Comparison of ENCODE assay signal across 19 cellular contexts in genomic region chr1:2970311-2971145, GRCh38. TPM values are rescaled to one million over a fixed set of nuclear protein-coding genes. Genes with fewer than 3 reads are reported as not detected.
DNase-seq lines count a peak whose midpoint lies in the region; ATAC-seq and TF ChIP-seq lines count a peak whose summit lies in the region.
"Had no signal": no experiment of that assay in that cellular context is flagged by ENCODE, and none has a peak within 500 bp of the region (broad histone marks: within the 10 kb centered on the region; RNA-seq: fewer than 3 reads in every experiment).

No MANE protein-coding gene starts in this region.

- ATAC-seq in right lobe of liver, result no peak
- ATAC-seq in stimulated activated effector memory CD8-positive, alpha-beta T cell treated with anti-CD3 and anti-CD28 coated beads, Interleukin-12 subunit alpha, Interleukin-12 subunit beta, amount 100 ng/mL, for 72 hours, result no peak
- ATAC-seq: A549, GM12878 had no signal

- H3K4me1 ChIP-seq in right lobe of liver, result no peaks in the 10 kb centered on the region
- no peaks in the 10 kb centered on the region for H3K4me1 ChIP-seq in suprapubic skin
- H3K4me1 ChIP-seq: A549, HAP-1 had no signal

- H3K27me3 Mint-ChIP-seq in activated naive CD4-positive, alpha-beta T cell treated with anti-CD3 and anti-CD28 coated beads for 36 hours (ENCODE audit: low read depth), result peaks cover 2% of the 10 kb centered on the region

- TF ChIP-seq EP300 in suprapubic skin (IDR thresholded peaks at IDR 0.05), result no peak

- TF ChIP-seq POLR2A in right lobe of liver (IDR thresholded peaks at IDR 0.05), result no peak
- no peak for TF ChIP-seq POLR2A in suprapubic skin (IDR thresholded peaks at IDR 0.05)

- H3K27ac Mint-ChIP-seq in activated naive CD4-positive, alpha-beta T cell treated with anti-CD3 and anti-CD28 coated beads for 36 hours, result no peak overlapping the region
- H3K27ac Mint-ChIP-seq in stimulated activated effector memory CD8-positive, alpha-beta T cell treated with anti-CD3 and anti-CD28 coated beads, Interleukin-12 subunit alpha, Interleukin-12 subunit beta, amount 100 ng/mL, for 72 hours, result no peak overlapping the region
- H3K27ac Mint-ChIP-seq: CD4-positive, alpha-beta T cell; IgD-negative memory B cell had no signal

- peak; percentile 1 for DNase-seq in activated naive CD4-positive, alpha-beta T cell treated with anti-CD3 and anti-CD28 coated beads for 36 hours
- DNase-seq in activated naive CD4-positive, alpha-beta T cell treated with anti-CD3 and anti-CD28 coated beads, Interleukin-2, amount 50 U/mL, for 16 hours, result no peak
- DNase-seq in right lobe of liver (peak; percentile 3 to 42 (median 37)), suprapubic skin (ENCODE audit: low spot score in 2 of 2) (peak; percentile 32 to 74), NCI-H774 (lab: John Stamatoyannopoulos, UW) (no peak)
- no peak for DNase-seq in stimulated activated CD4-positive, alpha-beta T cell treated with anti-CD3 and anti-CD28 coated beads, Interleukin-15, amount 100 ng/mL, for 24 hours
- no peak for DNase-seq in stimulated activated effector memory CD8-positive, alpha-beta T cell treated with anti-CD3 and anti-CD28 coated beads, Interleukin-12 subunit alpha, Interleukin-12 subunit beta, amount 100 ng/mL, for 72 hours (ENCODE audit: low spot score in 2 of 2)
- DNase-seq: Calu3; CD4-positive, alpha-beta T cell; NCI-H1436; NCI-H2029 treated with DMSO at 0.1 percent for 48 hours; NCI-H510A treated with DMSO at 0.1 percent for 48 hours had no signal

- no peaks in the 10 kb centered on the region for H3K27me3 ChIP-seq in right lobe of liver
- peaks cover 70% of the 10 kb centered on the region for H3K27me3 ChIP-seq in suprapubic skin

- H3K4me3 Mint-ChIP-seq in activated naive CD4-positive, alpha-beta T cell treated with anti-CD3 and anti-CD28 coated beads for 36 hours, result no peak overlapping the region
- H3K4me3 Mint-ChIP-seq in stimulated activated effector memory CD8-positive, alpha-beta T cell treated with anti-CD3 and anti-CD28 coated beads, Interleukin-12 subunit alpha, Interleukin-12 subunit beta, amount 100 ng/mL, for 72 hours, result no peak overlapping the region
- H3K4me3 Mint-ChIP-seq: CD4-positive, alpha-beta T cell; IgD-negative memory B cell had no signal

- H3K36me3 ChIP-seq in right lobe of liver, result no peaks in the 10 kb centered on the region
- no peaks in the 10 kb centered on the region for H3K36me3 ChIP-seq in suprapubic skin
- H3K36me3 ChIP-seq: HAP-1 had no signal

- intact Hi-C loops in activated naive CD4-positive, alpha-beta T cell treated with anti-CD3 and anti-CD28 coated beads for 36 hours (cut with micrococcal nuclease), result no loop called here
- intact Hi-C loops in right lobe of liver (cut with DNase I), result no loop called here

- H3K4me1 Mint-ChIP-seq in activated naive CD4-positive, alpha-beta T cell treated with anti-CD3 and anti-CD28 coated beads for 36 hours (ENCODE audit: low read depth), result no peaks in the 10 kb centered on the region
- peaks cover 7% of the 10 kb centered on the region for H3K4me1 Mint-ChIP-seq in stimulated activated effector memory CD8-positive, alpha-beta T cell treated with anti-CD3 and anti-CD28 coated beads, Interleukin-12 subunit alpha, Interleukin-12 subunit beta, amount 100 ng/mL, for 72 hours

- H3K9me3 ChIP-seq in right lobe of liver (no peaks in the 10 kb centered on the region), suprapubic skin (no peaks in the 10 kb centered on the region)
- H3K9me3 ChIP-seq: A549, HAP-1 had no signal

- no CpG with 5 or more reads among the region's 25 CpGs for WGBS in right lobe of liver (ENCODE audit: insufficient coverage, low coverage, low lambda C conversion rate, missing lambda C conversion rate)
- 84% methylated on average over 17 of the region's 25 CpGs for WGBS in suprapubic skin

- CTCF ChIA-PET in activated naive CD4-positive, alpha-beta T cell treated with anti-CD3 and anti-CD28 coated beads for 36 hours (lab: Charles Lee), result no interaction called here

- no peaks in the 10 kb centered on the region for H3K36me3 Mint-ChIP-seq in activated naive CD4-positive, alpha-beta T cell treated with anti-CD3 and anti-CD28 coated beads for 36 hours (ENCODE audit: low read depth)
- H3K36me3 Mint-ChIP-seq in stimulated activated effector memory CD8-positive, alpha-beta T cell treated with anti-CD3 and anti-CD28 coated beads, Interleukin-12 subunit alpha, Interleukin-12 subunit beta, amount 100 ng/mL, for 72 hours, result no peaks in the 10 kb centered on the region
- H3K36me3 Mint-ChIP-seq: IgD-negative memory B cell had no signal

- no peak overlapping the region for H3K4me3 ChIP-seq in right lobe of liver
- H3K4me3 ChIP-seq in suprapubic skin, result no peak overlapping the region
- H3K4me3 ChIP-seq: A549, GM12878, HAP-1 had no signal

- TF ChIP-seq CTCF in right lobe of liver (IDR thresholded peaks at IDR 0.05), result no peak
- no peak for TF ChIP-seq CTCF in suprapubic skin (IDR thresholded peaks at IDR 0.05)

- no peaks in the 10 kb centered on the region for H3K9me3 Mint-ChIP-seq in activated naive CD4-positive, alpha-beta T cell treated with anti-CD3 and anti-CD28 coated beads for 36 hours
- H3K9me3 Mint-ChIP-seq in stimulated activated effector memory CD8-positive, alpha-beta T cell treated with anti-CD3 and anti-CD28 coated beads, Interleukin-12 subunit alpha, Interleukin-12 subunit beta, amount 100 ng/mL, for 72 hours, result no peaks in the 10 kb centered on the region
- H3K9me3 Mint-ChIP-seq: CD4-positive, alpha-beta T cell; IgD-negative memory B cell had no signal

- peak overlapping the region; percentile 99 for H3K27ac ChIP-seq in angular gyrus (ENCODE audit: low read depth, low read length)
- no peak overlapping the region for H3K27ac ChIP-seq in right lobe of liver
- no peak overlapping the region for H3K27ac ChIP-seq in suprapubic skin
- H3K27ac ChIP-seq: A549 had no signal

RNA-seq across cellular contexts. Expression of gene ACTRT2, which starts 50.7 kb away (rescaled TPM):
- not detected for total RNA-seq in activated naive CD4-positive, alpha-beta T cell treated with anti-CD3 and anti-CD28 coated beads for 36 hours
- total RNA-seq in right lobe of liver, result not detected
- not detected for total RNA-seq in suprapubic skin
- total RNA-seq: Calu3; CD4-positive, alpha-beta T cell; G401; GM12878; LHCN-M2 had no signal

Comparison
In these comparisons a context has a peak if more than half of its experiments do, and no peak if none do; other contexts are left out.
1. DNase-seq: peak in activated naive CD4-positive, alpha-beta T cell treated with anti-CD3 and anti-CD28 coated beads for 36 hours (single experiment), right lobe of liver (3 of 3) and suprapubic skin (2 of 2); none in activated naive CD4-positive, alpha-beta T cell treated with anti-CD3 and anti-CD28 coated beads, Interleukin-2, amount 50 U/mL, for 16 hours (single experiment), stimulated activated CD4-positive, alpha-beta T cell treated with anti-CD3 and anti-CD28 coated beads, Interleukin-15, amount 100 ng/mL, for 24 hours (single experiment), NCI-H774 (single experiment) and stimulated activated effector memory CD8-positive, alpha-beta T cell treated with anti-CD3 and anti-CD28 coated beads, Interleukin-12 subunit alpha, Interleukin-12 subunit beta, amount 100 ng/mL, for 72 hours (0 of 2).